ENCODE assay signal across 16 cellular contexts in genomic region chr11:61195710-61196109, GRCh38. TPM values are rescaled to one million over a fixed set of nuclear protein-coding genes. Genes with fewer than 3 reads are reported as not detected.
DNase-seq lines count a peak whose midpoint lies in the region; ATAC-seq, FAIRE-seq and TF ChIP-seq lines count a peak whose summit lies in the region.
"Had no signal": no experiment of that assay in that cellular context is flagged by ENCODE, and none has a peak within 500 bp of the region (broad histone marks: within the 10 kb centered on the region; RNA-seq: fewer than 3 reads in every experiment).

No MANE protein-coding gene starts in this region.

- DNase-seq in A549 (ENCODE audit: low read depth in 1 of 2, low spot score in 1 of 2) = no peak
- DNase-seq in kidney = peak; percentile 79
- no peak for DNase-seq in neuronal stem cell (ENCODE audit: low spot score)
- no peak for DNase-seq in DMS53 treated with DMSO at 0.1 percent for 48 hours (lab: John Stamatoyannopoulos, UW; ENCODE audit: unreplicated experiment)
- no peak for DNase-seq in Peyer's patch
- no peak for DNase-seq in HT-29 (ENCODE audit: low spot score)
- DNase-seq in DMS79 treated with DMSO at 0.1 percent for 48 hours (lab: John Stamatoyannopoulos, UW) = no peak
- DNase-seq: DMS153, NCI-H187, NCI-H345 had no signal

- H3K14ac ChIP-seq in neuronal stem cell (ENCODE audit: low read length) = no peak overlapping the region

- TF ChIP-seq POLR2A in A549 (IDR thresholded peaks at IDR 0.05; ENCODE audit: low read length) (no peak), Peyer's patch (IDR thresholded peaks at IDR 0.05) (no peak)

- no peak overlapping the region for H2BK15ac ChIP-seq in neuronal stem cell (ENCODE audit: low read length)

- H2BK120ac ChIP-seq in neuronal stem cell (ENCODE audit: low read depth, low read length) = no peak overlapping the region

- no peak overlapping the region for H3K4me2 ChIP-seq in A549
- no peak overlapping the region for H3K4me2 ChIP-seq in neuronal stem cell (ENCODE audit: insufficient read depth, low read length, poor library complexity, severe bottlenecking)

- no peak overlapping the region for H3K4me3 ChIP-seq in A549
- no peak overlapping the region for H3K4me3 ChIP-seq in kidney (ENCODE audit: low read length in 2 of 2)
- H3K4me3 ChIP-seq in neuronal stem cell (ENCODE audit: low read length in 2 of 2) = no peak overlapping the region
- H3K4me3 ChIP-seq in Peyer's patch = no peak overlapping the region
- H3K4me3 ChIP-seq: K562 had no signal

- TF ChIP-seq EP300 in A549 (IDR thresholded peaks at IDR 0.05) (no peak), Ishikawa (IDR thresholded peaks at IDR 0.05; ENCODE audit: borderline replicate concordance) (peak; percentile 80)

- no peak overlapping the region for H3K9ac ChIP-seq in kidney (ENCODE audit: low read length in 2 of 2)
- no peak overlapping the region for H3K9ac ChIP-seq in neuronal stem cell (ENCODE audit: low read depth, low read length, poor library complexity)

- intact Hi-C loops in kidney (cut with DNase I) = no loop called here

- H3K4ac ChIP-seq in neuronal stem cell (ENCODE audit: low read length) = no peak overlapping the region

- no peaks in the 10 kb centered on the region for H3K79me1 ChIP-seq in neuronal stem cell (ENCODE audit: low read depth, low read length)

- H2BK5ac ChIP-seq in neuronal stem cell (ENCODE audit: low read length) = peak overlapping the region; percentile 24

- CTCF ChIA-PET in A549 (lab: Yijun Ruan, JAX) = interaction anchor here (1.3 to 1.4 kb wide), 2 partner anchors 8 to 190 kb away, joined by 3 to 8 read pairs; no protein-coding TSS in a partner anchor

- H2AK5ac ChIP-seq in neuronal stem cell (ENCODE audit: low read depth, low read length) = no peak overlapping the region

- H2BK12ac ChIP-seq in neuronal stem cell (ENCODE audit: low read length) = no peak overlapping the region

- H3K27ac ChIP-seq in A549 (no peak overlapping the region), kidney (ENCODE audit: low read depth in 2 of 2, low read length in 2 of 2) (peak overlapping the region; percentile 28 to 51), neuronal stem cell (replicated peaks; ENCODE audit: low read length) (no peak overlapping the region), Peyer's patch (no peak overlapping the region)
- H3K27ac ChIP-seq: HL-60, RWPE1 had no signal

- TF ChIP-seq RAD21 in A549 (conservative IDR thresholded peaks at IDR 0.05 in 1 of 2, IDR thresholded peaks at IDR 0.05 in 1 of 2) (no peak), Ishikawa (IDR thresholded peaks at IDR 0.05; ENCODE audit: low read depth) (no peak)

- H4K8ac ChIP-seq in neuronal stem cell (ENCODE audit: low read depth, low read length) = no peak overlapping the region

- TF ChIP-seq CTCF in A549 (IDR thresholded peaks at IDR 0.05) (no peak), kidney (IDR thresholded peaks at IDR 0.05; ENCODE audit: borderline replicate concordance, extremely low read depth, insufficient read depth) (no peak), Peyer's patch (IDR thresholded peaks at IDR 0.05) (no peak)

- H3K9me3 ChIP-seq in A549 = 0 out of 3 replicates have a peak, but pooled peaks cover 8% of the 10 kb centered on the region
- H3K9me3 ChIP-seq in kidney (ENCODE audit: control insufficient read depth in 1 of 2, low read length in 2 of 2) = peaks cover 3 to 5% of the 10 kb centered on the region in 2 donors
- H3K9me3 ChIP-seq in neuronal stem cell (replicated peaks in 1 of 2; ENCODE audit: control insufficient read depth in 2 of 2, insufficient read depth in 1 of 2, low read depth in 1 of 2, low read length in 2 of 2) = peaks cover 0 to 2% of the 10 kb centered on the region in 2 donors
- peaks cover 0 to 4% (median 0%) of the 10 kb centered on the region in 4 donors for H3K9me3 ChIP-seq in Peyer's patch

- POLR2A ChIA-PET in A549 (lab: Yijun Ruan, JAX) = no interaction called here

- no peak overlapping the region for H3K23ac ChIP-seq in neuronal stem cell (ENCODE audit: low read depth, low read length, poor library complexity)

- WGBS in A549 (ENCODE audit: missing lambda C conversion rate) = 70% methylated on average over 8 of the region's 8 CpGs
- no CpG with 5 or more reads among the region's 8 CpGs for WGBS in neuronal stem cell (ENCODE audit: extremely low coverage in 2 of 2, insufficient read length in 2 of 2, insufficient replicate concordance in 1 of 2), 2 donors

- no peaks in the 10 kb centered on the region for H3K4me1 ChIP-seq in A549
- peaks cover 14 to 22% of the 10 kb centered on the region in 2 donors for H3K4me1 ChIP-seq in kidney (ENCODE audit: control insufficient read depth in 1 of 2, insufficient read depth in 1 of 2, low read depth in 1 of 2, low read length in 2 of 2)
- no peaks in the 10 kb centered on the region for H3K4me1 ChIP-seq in neuronal stem cell (ENCODE audit: control insufficient read depth in 2 of 2, insufficient read depth in 1 of 2, low read depth in 1 of 2, low read length in 2 of 2)
- no peaks in the 10 kb centered on the region for H3K4me1 ChIP-seq in Peyer's patch

- H3K27me3 ChIP-seq in neuronal stem cell (ENCODE audit: control insufficient read depth in 3 of 3, insufficient read depth in 3 of 3, low read depth in 1 of 3, low read length in 3 of 3) = peaks cover 0 to 9% (median 0%) of the 10 kb centered on the region in 3 experiments
- H3K27me3 ChIP-seq in Peyer's patch = no peaks in the 10 kb centered on the region

- FAIRE-seq in A549 (lab: Jason Lieb, UNC) = no peak
- no peak for FAIRE-seq in kidney (lab: Jason Lieb, UNC)
- FAIRE-seq: K562 had no signal

- no peaks in the 10 kb centered on the region for H3K36me3 ChIP-seq in kidney (ENCODE audit: control insufficient read depth in 1 of 2, insufficient read depth in 2 of 2, low read length in 2 of 2)
- H3K36me3 ChIP-seq in neuronal stem cell (replicated peaks in 1 of 2; ENCODE audit: control insufficient read depth in 2 of 2, insufficient read depth in 2 of 2, low read length in 2 of 2) = no peaks in the 10 kb centered on the region
- H3K36me3 ChIP-seq in Peyer's patch = no peaks in the 10 kb centered on the region

- H3K18ac ChIP-seq in neuronal stem cell (ENCODE audit: low read length) = peak overlapping the region; percentile 51

- H4K91ac ChIP-seq in neuronal stem cell (ENCODE audit: low read depth, low read length, poor library complexity) = no peak overlapping the region

- peak; percentile 32 to 42; a peak in 3 of 6 replicates for ATAC-seq in A549
- ATAC-seq: HCT116, K562 had no signal

- H2AFZ ChIP-seq in neuronal stem cell (ENCODE audit: low read length) = no peak overlapping the region

TF ChIP-seq in A549, 52 proteins besides CTCF, POLR2A, EP300 and RAD21 (continues in another document):
- TF ChIP-seq HOXB13 (CRISPR knock-in tag; IDR thresholded peaks at IDR 0.05; ENCODE audit: low read depth) (no peak), PHF8 (IDR thresholded peaks at IDR 0.05; ENCODE audit: borderline replicate concordance, low read depth) (no peak)

TF ChIP-seq in Ishikawa, 13 proteins besides CTCF, POLR2A, EP300 and RAD21 (continues in another document):
- peak; percentile 90 for TF ChIP-seq TEAD4 (IDR thresholded peaks at IDR 0.05)
- TF ChIP-seq ZBTB7A (IDR thresholded peaks at IDR 0.05; ENCODE audit: low read depth) = peak; percentile 71
- TF ChIP-seq CREB1 (IDR thresholded peaks at IDR 0.05; ENCODE audit: low read depth) = no peak
- TF ChIP-seq CEBPB (IDR thresholded peaks at IDR 0.05) = no peak

RNA-seq across cellular contexts. Expression of gene PGA3, which starts 7.6 kb away (rescaled TPM):
- polyA plus RNA-seq in A549 (2011; rRNA removed) (not detected in 2 replicates), A549 (2017; fragmentation: RNase III; extraction: RNeasy Plus Mini Kit Qiagen cat#74134 plus additional on column Dnase treatment) (not detected in 3 replicates), kidney (ENCODE audit: insufficient read depth, low read depth, low replicate concordance) (not detected)
- not detected in 2 replicates for polyA plus RNA-seq in A549 (2012; cell fraction: cytosol; rRNA removed)
- polyA plus RNA-seq in A549 (2012; cell fraction: nucleus; rRNA removed) = not detected in 2 replicates
- polyA minus RNA-seq in A549 (2011; rRNA and poly(A)+ RNA removed) = not detected in 2 replicates
- total RNA-seq in kidney (0.54 TPM), Peyer's patch (not detected)
- polyA plus RNA-seq in neuronal stem cell (2013, experiment 1 of 2) = 0.14 TPM
- 0.14 TPM for polyA plus RNA-seq in neuronal stem cell (2013, experiment 2 of 2)
- 0.34 TPM in 1 of 2 replicates, not detected in the other for total RNA-seq in HT-29 (2014; rRNA removed; shearing (Covaris generic))
- total RNA-seq: A172 had no signal
- polyA plus RNA-seq: K562 had no signal

RNA-seq across cellular contexts. Expression of gene PGA4, which starts 26.4 kb away (rescaled TPM):
- not detected in 2 replicates for polyA plus RNA-seq in A549 (2011; rRNA removed)
- polyA plus RNA-seq in A549 (2012; cell fraction: cytosol; rRNA removed) = not detected in 2 replicates
- not detected in 2 replicates for polyA plus RNA-seq in A549 (2012; cell fraction: nucleus; rRNA removed)
- polyA plus RNA-seq in A549 (2017; fragmentation: RNase III; extraction: RNeasy Plus Mini Kit Qiagen cat#74134 plus additional on column Dnase treatment) = not detected in 3 replicates
- polyA minus RNA-seq in A549 (2011; rRNA and poly(A)+ RNA removed) = not detected in 2 replicates
- not detected for total RNA-seq in kidney
- not detected for polyA plus RNA-seq in kidney (ENCODE audit: insufficient read depth, low read depth, low replicate concordance)
- polyA plus RNA-seq in neuronal stem cell (2013, experiment 1 of 2) = 0.08 TPM
- polyA plus RNA-seq in neuronal stem cell (2013, experiment 2 of 2) = 0.06 TPM
- not detected for total RNA-seq in Peyer's patch
- total RNA-seq in HT-29 (2014; rRNA removed; shearing (Covaris generic)) = 1.0 TPM in 1 of 2 replicates, not detected in the other
- total RNA-seq: A172, K562 had no signal
- polyA plus RNA-seq: K562 had no signal

RNA-seq across cellular contexts. Expression of gene VPS37C, which starts 34.5 kb away (rescaled TPM):
- polyA plus RNA-seq in A549 (2011; rRNA removed) (9.3 and 11.3 TPM in 2 replicates), A549 (2017; fragmentation: RNase III; extraction: RNeasy Plus Mini Kit Qiagen cat#74134 plus additional on column Dnase treatment) (8.9 to 10.9 TPM (median 9.9 TPM) in 3 replicates), kidney (ENCODE audit: insufficient read depth, low read depth, low replicate concordance) (13.9 TPM)
- 9.5 and 12.9 TPM in 2 replicates for polyA plus RNA-seq in A549 (2012; cell fraction: cytosol; rRNA removed)
- polyA plus RNA-seq in A549 (2012; cell fraction: nucleus; rRNA removed) = 22.1 and 23.6 TPM in 2 replicates
- polyA minus RNA-seq in A549 (2011; rRNA and poly(A)+ RNA removed) = 8.0 and 9.2 TPM in 2 replicates
- total RNA-seq in kidney (31.8 TPM), Peyer's patch (10 to 100 TPM; 28.9 to 56.9 (median 40.3) TPM)
- 13.9 TPM for polyA plus RNA-seq in neuronal stem cell (2013, experiment 1 of 2)
- 14.1 TPM for polyA plus RNA-seq in neuronal stem cell (2013, experiment 2 of 2)
- 37.3 and 44.2 TPM in 2 replicates for total RNA-seq in HT-29 (2014; rRNA removed; shearing (Covaris generic))

RNA-seq across cellular contexts. Expression of gene PGA5, which starts 45.3 kb away (rescaled TPM):
- polyA plus RNA-seq in A549 (2011; rRNA removed) = not detected in 2 replicates
- not detected in 2 replicates for polyA plus RNA-seq in A549 (2012; cell fraction: cytosol; rRNA removed)
- polyA plus RNA-seq in A549 (2012; cell fraction: nucleus; rRNA removed) = not detected in 2 replicates
- not detected in 3 replicates for polyA plus RNA-seq in A549 (2017; fragmentation: RNase III; extraction: RNeasy Plus Mini Kit Qiagen cat#74134 plus additional on column Dnase treatment)
- polyA minus RNA-seq in A549 (2011; rRNA and poly(A)+ RNA removed) = not detected in 2 replicates
- total RNA-seq in kidney = 0.35 TPM
- polyA plus RNA-seq in kidney (ENCODE audit: insufficient read depth, low read depth, low replicate concordance) = not detected
- 0.61 TPM for polyA plus RNA-seq in neuronal stem cell (2013, experiment 1 of 2)
- polyA plus RNA-seq in neuronal stem cell (2013, experiment 2 of 2) = 0.55 TPM
- total RNA-seq in Peyer's patch = not detected
- not detected in 2 replicates for total RNA-seq in HT-29 (2014; rRNA removed; shearing (Covaris generic))
- total RNA-seq: A172, K562 had no signal
- polyA plus RNA-seq: K562 had no signal

Comparison
In these comparisons a context has a peak if more than half of its experiments do, and no peak if none do; other contexts are left out.
1. H3K27ac ChIP-seq: peak in kidney (2 of 2); none in A549 (0 of 2), neuronal stem cell (single experiment) and Peyer's patch (0 of 4).